Comparison of ENCODE assay signal across 8 cellular contexts in the genomic region with DNA sequence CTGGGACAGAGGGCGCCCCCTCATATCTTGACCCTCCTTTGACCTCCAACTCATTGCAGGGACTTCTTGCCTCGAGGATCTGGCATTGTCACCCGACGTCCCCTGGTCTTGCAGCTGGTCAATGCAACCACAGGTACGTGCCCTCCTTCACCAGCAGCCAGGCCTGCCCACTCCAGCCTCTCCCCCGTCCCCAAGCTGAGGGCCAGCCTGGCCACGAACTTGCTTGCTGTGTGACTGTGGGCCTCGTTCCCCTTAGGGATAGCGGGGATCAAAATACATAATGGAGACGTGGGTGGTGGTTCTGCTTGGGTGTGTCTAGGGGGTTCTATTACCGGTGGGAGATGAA. TPM values are rescaled to one million over a fixed set of nuclear protein-coding genes. Genes with fewer than 3 reads are reported as not detected.
DNase-seq lines count a peak whose midpoint lies in the region; ATAC-seq, FAIRE-seq and TF ChIP-seq lines count a peak whose summit lies in the region.

No MANE protein-coding gene starts in this region.

- TF ChIP-seq CTCF in RWPE2 (IDR thresholded peaks at IDR 0.05; ENCODE audit: poor library complexity, severe bottlenecking) (no peak), endothelial cell (IDR thresholded peaks at IDR 0.05; ENCODE audit: unreplicated experiment) (no peak), pancreas (IDR thresholded peaks at IDR 0.05) (no peak)

- 52 to 53% methylated on average over 11 of the region's 11 CpGs for WGBS in pancreas, 2 donors

- peak overlapping the region; percentile 32 for H3K27ac ChIP-seq in CD8-positive, alpha-beta memory T cell (ENCODE audit: low read depth, low read length)
- H3K27ac ChIP-seq in RWPE2 (ENCODE audit: poor library complexity, severe bottlenecking) = no peak overlapping the region
- H3K27ac ChIP-seq in pancreas = peak overlapping the region in 2 of 4 donors; percentile 34 to 47

- H3K4me1 ChIP-seq in CD8-positive, alpha-beta memory T cell (ENCODE audit: insufficient read depth, low read length) = peaks cover 13% of the 10 kb centered on the region
- H3K4me1 ChIP-seq in RWPE2 (ENCODE audit: insufficient read depth, poor library complexity, severe bottlenecking) = no peaks in the 10 kb centered on the region
- H3K4me1 ChIP-seq in pancreas = peaks cover 16 to 23% (median 20%) of the 10 kb centered on the region in 3 donors

- intact Hi-C loops in pancreas (cut with DNase I) = no loop called here

- ATAC-seq in RWPE2 (ENCODE audit: low read depth) (no peak), pancreas (peak in 1 of 4 donors; percentile 0), GM18498 (IDR thresholded peaks at IDR 0.05; ENCODE audit: unreplicated experiment) (no peak), GM18511 (IDR thresholded peaks at IDR 0.05; ENCODE audit: unreplicated experiment) (no peak)

- no peaks in the 10 kb centered on the region for H3K36me3 ChIP-seq in CD8-positive, alpha-beta memory T cell (ENCODE audit: insufficient read depth, low read length)
- no peaks in the 10 kb centered on the region; the same call in 1 of the 2 replicates for H3K36me3 ChIP-seq in RWPE2 (ENCODE audit: low read depth)
- H3K36me3 ChIP-seq in pancreas = no peaks in the 10 kb centered on the region

- peak overlapping the region in 5 of 8 donors; percentile 41 to 82 (median 53) for H3K27ac Mint-ChIP-seq in CD8-positive, alpha-beta memory T cell
- no peak overlapping the region for H3K27ac Mint-ChIP-seq in endothelial cell (ENCODE audit: unreplicated experiment)

- H3K4me3 Mint-ChIP-seq in CD8-positive, alpha-beta memory T cell = peak overlapping the region; percentile 53 to 84 (median 82)
- peak overlapping the region; percentile 76 for H3K4me3 Mint-ChIP-seq in endothelial cell (ENCODE audit: unreplicated experiment)

- H3K9me3 Mint-ChIP-seq in CD8-positive, alpha-beta memory T cell = no peaks in the 10 kb centered on the region
- no peaks in the 10 kb centered on the region for H3K9me3 Mint-ChIP-seq in endothelial cell (ENCODE audit: unreplicated experiment)

- H3K36me3 Mint-ChIP-seq in CD8-positive, alpha-beta memory T cell = no peaks in the 10 kb centered on the region
- H3K36me3 Mint-ChIP-seq in endothelial cell (ENCODE audit: low read depth, unreplicated experiment) = peaks cover 3% of the 10 kb centered on the region

- peaks cover 11 to 15% (median 12%) of the 10 kb centered on the region in 3 donors for H3K4me1 Mint-ChIP-seq in CD8-positive, alpha-beta memory T cell
- H3K4me1 Mint-ChIP-seq in endothelial cell (ENCODE audit: unreplicated experiment) = peaks cover 7% of the 10 kb centered on the region

- H3K9me3 ChIP-seq in CD8-positive, alpha-beta memory T cell (ENCODE audit: low read length) = no peaks in the 10 kb centered on the region
- no peaks in the 10 kb centered on the region for H3K9me3 ChIP-seq in RWPE2 (ENCODE audit: severe bottlenecking)
- no peaks in the 10 kb centered on the region for H3K9me3 ChIP-seq in pancreas

- H3K27me3 ChIP-seq in CD8-positive, alpha-beta memory T cell (ENCODE audit: insufficient read depth, low read length, poor library complexity, severe bottlenecking) = no peaks in the 10 kb centered on the region
- H3K27me3 ChIP-seq in RWPE2 (ENCODE audit: insufficient read depth, poor library complexity, severe bottlenecking) (no peaks in the 10 kb centered on the region), pancreas (no peaks in the 10 kb centered on the region)

- CTCF ChIA-PET in CD8-positive, alpha-beta memory T cell (lab: Charles Lee) = interaction anchor here (0.6 kb wide), 1 partner anchor 234 kb away, joined by 3 read pairs; no protein-coding TSS in a partner anchor

- POLR2A ChIA-PET in CD8-positive, alpha-beta memory T cell (lab: Charles Lee) = interaction anchor here (0.6 kb wide), 1 partner anchor 820 kb away, joined by 19 read pairs; no protein-coding TSS in a partner anchor

- peaks cover 3 to 4% of the 10 kb centered on the region in 2 donors for H3K27me3 Mint-ChIP-seq in CD8-positive, alpha-beta memory T cell
- peaks cover 8% of the 10 kb centered on the region for H3K27me3 Mint-ChIP-seq in endothelial cell (ENCODE audit: unreplicated experiment)

- FAIRE-seq in pancreas (lab: Jason Lieb, UNC) = no peak

- peak overlapping the region; percentile 57 for H3K4me3 ChIP-seq in CD8-positive, alpha-beta memory T cell (ENCODE audit: low read length)
- peak overlapping the region; percentile 22 for H3K4me3 ChIP-seq in RWPE2 (ENCODE audit: severe bottlenecking)
- peak overlapping the region in 3 of 4 donors; percentile 10 to 45 (median 17) for H3K4me3 ChIP-seq in pancreas

- DNase-seq in CD8-positive, alpha-beta memory T cell = no peak
- no peak for DNase-seq in RWPE2 (ENCODE audit: low spot score)
- DNase-seq in endothelial cell (ENCODE audit: low spot score) = no peak
- peak in 2 of 6 donors; percentile 56 to 57 for DNase-seq in pancreas
- DNase-seq in hippocampal formation (lab: John Stamatoyannopoulos, UW) = no peak
- no peak for DNase-seq in NCI-H2029 treated with DMSO at 0.1 percent for 48 hours (lab: John Stamatoyannopoulos, UW)

RNA-seq across cellular contexts. Expression of gene DNM1, which starts 15.0 kb away (rescaled TPM):
- total RNA-seq in CD8-positive, alpha-beta memory T cell = under 1 TPM; 0.26 to 0.66 TPM
- 0.18 TPM for polyA plus RNA-seq in CD8-positive, alpha-beta memory T cell
- 8.0 TPM for total RNA-seq in endothelial cell (ENCODE audit: unreplicated experiment)
- 10 to 100 TPM in 3 of 6 donors, 1 to 10 TPM in 3; 5.8 to 19.3 (median 10.0) TPM for total RNA-seq in pancreas
- polyA plus RNA-seq in pancreas = 10 to 100 TPM; 19.6 to 23.1 TPM

RNA-seq across cellular contexts. Expression of gene CIZ1, which starts 26.8 kb away (rescaled TPM):
- total RNA-seq in CD8-positive, alpha-beta memory T cell = 100 to 1,000 TPM; 114 to 125 TPM
- 35.2 TPM for polyA plus RNA-seq in CD8-positive, alpha-beta memory T cell
- total RNA-seq in endothelial cell (ENCODE audit: unreplicated experiment) (156 TPM), pancreas (10 to 100 TPM; 66.1 to 87.9 (median 78.0) TPM)
- polyA plus RNA-seq in pancreas = 10 to 100 TPM; 56.5 to 80.1 TPM

RNA-seq across cellular contexts. Expression of gene GOLGA2, which starts 57.7 kb away (rescaled TPM):
- total RNA-seq in CD8-positive, alpha-beta memory T cell = 10 to 100 TPM; 35.4 to 35.5 TPM
- polyA plus RNA-seq in CD8-positive, alpha-beta memory T cell = 8.8 TPM
- 69.4 TPM for total RNA-seq in endothelial cell (ENCODE audit: unreplicated experiment)
- total RNA-seq in pancreas = 10 to 100 TPM; 37.9 to 64.0 (median 55.0) TPM
- 100 to 1,000 TPM in 1 of 2 donors, 10 to 100 TPM in 1; 97.0 to 105 TPM for polyA plus RNA-seq in pancreas

RNA-seq across cellular contexts. Expression of gene SWI5, which starts 57.9 kb away (rescaled TPM):
- 10 to 100 TPM; 18.1 to 20.9 TPM for total RNA-seq in CD8-positive, alpha-beta memory T cell
- polyA plus RNA-seq in CD8-positive, alpha-beta memory T cell = 27.8 TPM
- total RNA-seq in endothelial cell (ENCODE audit: unreplicated experiment) = 26.8 TPM
- 1 to 10 TPM; 6.3 to 9.6 (median 6.8) TPM for total RNA-seq in pancreas
- 10 to 100 TPM; 10.5 to 20.2 TPM for polyA plus RNA-seq in pancreas

RNA-seq across cellular contexts. Expression of gene BBLN, which starts 58.1 kb away (rescaled TPM):
- 10 to 100 TPM; 75.5 to 78.4 TPM for total RNA-seq in CD8-positive, alpha-beta memory T cell
- polyA plus RNA-seq in CD8-positive, alpha-beta memory T cell = 137 TPM
- 62.1 TPM for total RNA-seq in endothelial cell (ENCODE audit: unreplicated experiment)
- total RNA-seq in pancreas = 10 to 100 TPM; 23.1 to 38.3 (median 30.9) TPM
- polyA plus RNA-seq in pancreas = 100 to 1,000 TPM in 1 of 2 donors, 10 to 100 TPM in 1; 86.1 to 133 TPM
